In genomic region chr11:33775064-33775807, GRCh38 we compare ENCODE assay signal across 8 cellular contexts. TPM values are rescaled to one million over a fixed set of nuclear protein-coding genes. Genes with fewer than 3 reads are reported as not detected.
DNase-seq lines count a peak whose midpoint lies in the region; ATAC-seq and TF ChIP-seq lines count a peak whose summit lies in the region.

No MANE protein-coding gene starts in this region.

- no peak for TF ChIP-seq POLR2A in ovary (IDR thresholded peaks at IDR 0.05)

- peak overlapping the region; percentile 79 for H2AFZ ChIP-seq in OCI-LY7 (ENCODE audit: low read length)

- peak overlapping the region; percentile 72 for H3K4me3 ChIP-seq in CD8-positive, alpha-beta memory T cell (ENCODE audit: low read length)
- H3K4me3 ChIP-seq in OCI-LY7 (ENCODE audit: low read depth, low read length, poor library complexity, severe bottlenecking) (peak overlapping the region; percentile 97), ovary (peak overlapping the region; percentile 93)

- no peaks in the 10 kb centered on the region for H3K9me3 Mint-ChIP-seq in CD8-positive, alpha-beta memory T cell
- no peaks in the 10 kb centered on the region for H3K9me3 Mint-ChIP-seq in endothelial cell (ENCODE audit: unreplicated experiment)

- no peak for ATAC-seq in sciatic nerve

- peak overlapping the region; percentile 91 to 99 (median 98) for H3K4me3 Mint-ChIP-seq in CD8-positive, alpha-beta memory T cell
- H3K4me3 Mint-ChIP-seq in endothelial cell (ENCODE audit: unreplicated experiment), result peak overlapping the region; percentile 95

- H3K9me2 ChIP-seq in OCI-LY7 (ENCODE audit: insufficient read depth, low read length), result no peaks in the 10 kb centered on the region

- H3K36me3 ChIP-seq in CD8-positive, alpha-beta memory T cell (ENCODE audit: insufficient read depth, low read length), result no peaks in the 10 kb centered on the region
- H3K36me3 ChIP-seq in OCI-LY7 (ENCODE audit: insufficient read depth, low read length) (no peaks in the 10 kb centered on the region), ovary (no peaks in the 10 kb centered on the region)

- peaks cover 30% of the 10 kb centered on the region for H3K4me1 ChIP-seq in CD8-positive, alpha-beta memory T cell (ENCODE audit: insufficient read depth, low read length)
- H3K4me1 ChIP-seq in OCI-LY7 (ENCODE audit: insufficient read depth, low read length, poor library complexity, severe bottlenecking), result peaks cover 16% of the 10 kb centered on the region
- H3K4me1 ChIP-seq in ovary (ENCODE audit: insufficient read depth), result peaks cover 2% of the 10 kb centered on the region

- peaks cover 5% of the 10 kb centered on the region for H3K27me3 ChIP-seq in CD8-positive, alpha-beta memory T cell (ENCODE audit: insufficient read depth, low read length, poor library complexity, severe bottlenecking)
- H3K27me3 ChIP-seq in ovary, result no peaks in the 10 kb centered on the region

- H3K4me2 ChIP-seq in OCI-LY7 (ENCODE audit: low read length), result peak overlapping the region; percentile 76

- CTCF ChIA-PET in CD8-positive, alpha-beta memory T cell (lab: Charles Lee), result interaction anchor here (0.8 kb wide), 1 partner anchor 33 kb away, joined by 3 read pairs; no protein-coding TSS in a partner anchor
- CTCF ChIA-PET in OCI-LY7 (lab: Charles Lee; ENCODE audit: unreplicated experiment), result no interaction called here

- H3K36me3 Mint-ChIP-seq in CD8-positive, alpha-beta memory T cell, result peaks cover 0 to 14% (median 4%) of the 10 kb centered on the region in 3 donors
- peaks cover 5% of the 10 kb centered on the region for H3K36me3 Mint-ChIP-seq in endothelial cell (ENCODE audit: low read depth, unreplicated experiment)

- no TSS peak for BruUV-seq in OCI-LY7 (replicated peaks; lab: Mats Ljungman, UMichigan)

- H3K27ac ChIP-seq in CD8-positive, alpha-beta memory T cell (ENCODE audit: low read depth, low read length), result peak overlapping the region; percentile 55
- no peak overlapping the region for H3K27ac ChIP-seq in OCI-LY7 (ENCODE audit: low read depth, low read length, poor library complexity, severe bottlenecking)
- peak overlapping the region; percentile 72 to 88 for H3K27ac ChIP-seq in ovary

- intact Hi-C loops in OCI-LY7 (cut with micrococcal nuclease; ENCODE audit: unreplicated experiment) (no loop called here), ovary (cut with DNase I) (no loop called here), sciatic nerve (cut with DNase I) (no loop called here)

- DNase-seq in CD8-positive, alpha-beta memory T cell, result no peak
- DNase-seq in OCI-LY7 (ENCODE audit: low spot score), result no peak
- DNase-seq in endothelial cell (ENCODE audit: low spot score), result no peak
- no peak for DNase-seq in ovary
- DNase-seq in stimulated activated CD4-positive, alpha-beta T cell treated with anti-CD3 and anti-CD28 coated beads, Interleukin-1b, Interleukin-23, amount 100 ng/mL, for 48 hours, result no peak
- DNase-seq in sciatic nerve (ENCODE audit: low spot score), result no peak
- DNase-seq in islet precursor cell, result no peak
- no peak for DNase-seq in cerebellar cortex (ENCODE audit: low spot score)

- H3K4me1 Mint-ChIP-seq in CD8-positive, alpha-beta memory T cell, result peaks cover 47 to 67% (median 53%) of the 10 kb centered on the region in 3 donors
- peaks cover 22% of the 10 kb centered on the region for H3K4me1 Mint-ChIP-seq in endothelial cell (ENCODE audit: unreplicated experiment)

- POLR2A ChIA-PET in CD8-positive, alpha-beta memory T cell (lab: Charles Lee), result interaction anchor here (1.3 kb wide), 1 partner anchor 476 kb away, joined by 3 read pairs; no protein-coding TSS in a partner anchor
- POLR2A ChIA-PET in OCI-LY7 (lab: Charles Lee), result interaction anchor here (0.6 to 1.1 kb wide), 2 partner anchors 21 to 746 kb away, joined by 3 to 6 read pairs; no protein-coding TSS in a partner anchor

- no peaks in the 10 kb centered on the region for H3K9me3 ChIP-seq in CD8-positive, alpha-beta memory T cell (ENCODE audit: low read length)
- H3K9me3 ChIP-seq in OCI-LY7 (ENCODE audit: low read length), result no peaks in the 10 kb centered on the region
- H3K9me3 ChIP-seq in ovary, result no peaks in the 10 kb centered on the region

- H4K20me1 ChIP-seq in OCI-LY7 (ENCODE audit: insufficient read depth, low read length), result no peaks in the 10 kb centered on the region

- H3K79me2 ChIP-seq in OCI-LY7 (ENCODE audit: insufficient read depth, low read depth, low read length), result no peaks in the 10 kb centered on the region

- peaks cover 10 to 21% of the 10 kb centered on the region in 2 donors for H3K27me3 Mint-ChIP-seq in CD8-positive, alpha-beta memory T cell
- peaks cover 9% of the 10 kb centered on the region for H3K27me3 Mint-ChIP-seq in endothelial cell (ENCODE audit: unreplicated experiment)

- H3K27ac Mint-ChIP-seq in CD8-positive, alpha-beta memory T cell, result peak overlapping the region; percentile 84 to 98 (median 97)
- peak overlapping the region; percentile 68 for H3K27ac Mint-ChIP-seq in endothelial cell (ENCODE audit: unreplicated experiment)

- no peak for TF ChIP-seq EP300 in ovary (IDR thresholded peaks at IDR 0.05)

- TF ChIP-seq CTCF in OCI-LY7 (conservative IDR thresholded peaks at IDR 0.05; ENCODE audit: low read length), result no peak
- TF ChIP-seq CTCF in endothelial cell (IDR thresholded peaks at IDR 0.05; ENCODE audit: unreplicated experiment), result no peak
- no peak for TF ChIP-seq CTCF in ovary (IDR thresholded peaks at IDR 0.05)

- 32 to 42% (median 36%) methylated on average over 14 of the region's 14 CpGs for WGBS in ovary, 3 donors

RNA-seq across cellular contexts. Expression of gene FBXO3, which starts 0.9 kb away (rescaled TPM):
- total RNA-seq in CD8-positive, alpha-beta memory T cell, result 10 to 100 TPM; 16.7 to 17.1 TPM
- 33.4 TPM for polyA plus RNA-seq in CD8-positive, alpha-beta memory T cell
- total RNA-seq in OCI-LY7 (2014; rRNA removed; shearing (Covaris generic)), result 11.6 and 12.1 TPM in 2 replicates
- total RNA-seq in OCI-LY7 (2022) (19.2 and 21.3 TPM in 2 replicates), endothelial cell (ENCODE audit: unreplicated experiment) (22.6 TPM), ovary (10 to 100 TPM; 30.0 to 43.0 (median 34.3) TPM), sciatic nerve (39.2 TPM)
- 10 to 100 TPM; 25.2 to 33.2 TPM for polyA plus RNA-seq in ovary

RNA-seq across cellular contexts. Expression of gene CD59, which starts 39.0 kb away (rescaled TPM):
- 10 to 100 TPM; 25.2 to 28.0 TPM for total RNA-seq in CD8-positive, alpha-beta memory T cell
- 40.4 TPM for polyA plus RNA-seq in CD8-positive, alpha-beta memory T cell
- total RNA-seq in OCI-LY7 (2014; rRNA removed; shearing (Covaris generic)), result 12.7 and 20.2 TPM in 2 replicates
- total RNA-seq in OCI-LY7 (2022) (35.5 and 40.4 TPM in 2 replicates), endothelial cell (ENCODE audit: unreplicated experiment) (101 TPM), ovary (100 to 1,000 TPM in 6 of 7 donors, 10 to 100 TPM in 1; 73.0 to 394 (median 288) TPM), sciatic nerve (679 TPM)
- 100 to 1,000 TPM; 199 to 807 TPM for polyA plus RNA-seq in ovary
